In genomic region chr3:15319575-15319974, GRCh38 we compare ENCODE assay signal across 8 cellular contexts. TPM values are rescaled to one million over a fixed set of nuclear protein-coding genes. Genes with fewer than 3 reads are reported as not detected.
DNase-seq lines count a peak whose midpoint lies in the region; ATAC-seq and TF ChIP-seq lines count a peak whose summit lies in the region.

No MANE protein-coding gene starts in this region.

- no peaks in the 10 kb centered on the region for H3K9me3 ChIP-seq in Loucy (ENCODE audit: insufficient read depth, low read depth, low read length)
- no peaks in the 10 kb centered on the region for H3K9me3 ChIP-seq in right cardiac atrium (ENCODE audit: control insufficient read depth, low read length)
- H3K9me3 ChIP-seq in stomach: no peaks in the 10 kb centered on the region

- H3K79me2 ChIP-seq in Loucy (ENCODE audit: insufficient read depth, low read length): peaks cover 82% of the 10 kb centered on the region

- ATAC-seq in right cardiac atrium (peak; percentile 74 to 79), GM21526 (IDR thresholded peaks at IDR 0.05; ENCODE audit: low FRiP score, unreplicated experiment) (no peak), HG03469 (IDR thresholded peaks at IDR 0.05; ENCODE audit: unreplicated experiment) (no peak)

- TF ChIP-seq CTCF in Loucy (conservative IDR thresholded peaks at IDR 0.05; ENCODE audit: low read length): no peak
- TF ChIP-seq CTCF in stomach (IDR thresholded peaks at IDR 0.05): no peak

- H3K27ac ChIP-seq in adipose tissue (ENCODE audit: low read depth, low read length) (peak overlapping the region; percentile 41), right cardiac atrium (ENCODE audit: low read length) (peak overlapping the region; percentile 70), stomach (peak overlapping the region in 4 of 5 donors; percentile 48 to 71 (median 56))

- H3K4me2 ChIP-seq in Loucy (ENCODE audit: low read depth, low read length, poor library complexity, severe bottlenecking): peak overlapping the region; percentile 13

- no peak for TF ChIP-seq POLR2A in stomach (IDR thresholded peaks at IDR 0.05)

- H3K9ac ChIP-seq in Loucy (ENCODE audit: low read depth, low read length, poor library complexity, severe bottlenecking): no peak overlapping the region

- H3K4me1 ChIP-seq in Loucy (ENCODE audit: insufficient read depth, low read length, poor library complexity, severe bottlenecking) (peaks cover 72% of the 10 kb centered on the region), right cardiac atrium (ENCODE audit: control insufficient read depth, insufficient read depth, low read length) (peaks cover 29% of the 10 kb centered on the region), stomach (peaks cover 0 to 59% (median 26%) of the 10 kb centered on the region in 4 donors)

- DNase-seq in right cardiac atrium: peak; percentile 68 to 81 (median 68)
- no peak for DNase-seq in stomach
- no peak for DNase-seq in T-helper 2 cell
- DNase-seq in putamen (ENCODE audit: low spot score): no peak

- H3K36me3 ChIP-seq in Loucy (ENCODE audit: insufficient read depth, low read length) (no peaks in the 10 kb centered on the region), stomach (no peaks in the 10 kb centered on the region)

- H3K9me2 ChIP-seq in Loucy (replicated peaks; ENCODE audit: low read depth, low read length): no peaks in the 10 kb centered on the region

- no peak overlapping the region for H3K4me3 ChIP-seq in Loucy (ENCODE audit: low read length, poor library complexity, severe bottlenecking)
- no peak overlapping the region for H3K4me3 ChIP-seq in right cardiac atrium (ENCODE audit: low read length)
- no peak overlapping the region for H3K4me3 ChIP-seq in stomach

- H4K20me1 ChIP-seq in Loucy (ENCODE audit: insufficient read depth, low read length, poor library complexity, severe bottlenecking): no peaks in the 10 kb centered on the region

- no peaks in the 10 kb centered on the region for H3F3A ChIP-seq in Loucy (ENCODE audit: low read depth)

- intact Hi-C loops in right cardiac atrium (cut with DNase I): no loop called here
- intact Hi-C loops in stomach (cut with DNase I; ENCODE audit: low total_unique reads): no loop called here

- no peak overlapping the region for H2AFZ ChIP-seq in Loucy (ENCODE audit: low read length)

- 41 to 77% (median 42%) methylated on average over 4 of the region's 4 CpGs for WGBS in adipose tissue, 3 donors
- 42% methylated on average over 4 of the region's 4 CpGs for WGBS in right cardiac atrium
- WGBS in stomach, 5 donors: 45 to 76% (median 65%) methylated on average over 4 of the region's 4 CpGs

- H3K27me3 ChIP-seq in Loucy (ENCODE audit: insufficient read depth, low read length, poor library complexity, severe bottlenecking) (no peaks in the 10 kb centered on the region), right cardiac atrium (ENCODE audit: control insufficient read depth, insufficient read depth) (no peaks in the 10 kb centered on the region), stomach (no peaks in the 10 kb centered on the region)

- no peak for TF ChIP-seq EP300 in stomach (IDR thresholded peaks at IDR 0.05)

RNA-seq across cellular contexts. Expression of gene SH3BP5, which starts 12.8 kb away (rescaled TPM):
- polyA plus RNA-seq in adipose tissue: 10 to 100 TPM in 2 of 3 donors, 1 to 10 TPM in 1; 7.8 to 89.5 (median 62.7) TPM
- 10 to 100 TPM; 13.6 to 26.6 (median 15.7) TPM for total RNA-seq in right cardiac atrium
- 12.9 TPM for polyA plus RNA-seq in right cardiac atrium
- 10 to 100 TPM in 4 of 5 donors, 1 to 10 TPM in 1; 1.8 to 43.7 (median 27.5) TPM for total RNA-seq in stomach
- polyA plus RNA-seq in stomach: 10 to 100 TPM; 12.5 to 16.5 (median 13.0) TPM

Comparison
In these comparisons a context has a peak if more than half of its experiments do, and no peak if none do; other contexts are left out.
1. ATAC-seq: peak in right cardiac atrium (2 of 2); none in GM21526 (single experiment) and HG03469 (single experiment).
2. DNase-seq: peak in right cardiac atrium (3 of 3); none in stomach (single experiment), T-helper 2 cell (0 of 5) and putamen (single experiment).
3. Peak in every context shown above with its lines, with median percentiles within 50 percentile points of each other: H3K27ac ChIP-seq.